In the genomic region with DNA sequence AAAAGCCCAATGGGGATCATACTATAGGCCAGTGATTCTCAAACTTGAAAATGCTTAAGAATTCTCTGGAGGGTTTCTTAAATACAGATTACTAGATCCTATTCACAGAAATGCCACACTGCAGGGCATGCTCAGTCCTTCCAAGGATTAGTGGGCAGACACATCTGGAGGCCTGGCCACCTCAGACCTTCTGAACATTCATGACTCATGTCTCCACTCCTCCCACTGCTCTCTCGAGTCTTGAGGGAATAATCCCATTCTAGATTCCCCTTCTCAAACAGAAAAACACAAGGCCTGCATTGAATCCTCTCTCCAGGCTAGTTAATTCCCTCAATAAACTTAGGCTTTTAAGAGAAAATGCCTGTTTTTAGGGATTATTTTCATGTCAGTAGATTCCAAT, we compare ENCODE assay signal across 1 cellular context.
TF ChIP-seq lines count a peak whose summit lies in the region.

No MANE protein-coding gene starts in this region.

TF ChIP-seq in H1, 55 proteins besides CTCF, POLR2A, EP300 and RAD21:
- TF ChIP-seq TCF12 (IDR thresholded peaks at IDR 0.05; ENCODE audit: low read depth, low read length) (no peak), RNF2 (IDR thresholded peaks at IDR 0.05; ENCODE audit: borderline replicate concordance, low read depth, low read length, missing control alignments, poor library complexity, severe bottlenecking) (no peak), TAF1 (IDR thresholded peaks at IDR 0.05; ENCODE audit: low read depth, low read length) (no peak), POLR2AphosphoS5 (IDR thresholded peaks at IDR 0.05; ENCODE audit: low read depth, low read length) (no peak), BCL11A (IDR thresholded peaks at IDR 0.05; ENCODE audit: low read depth in 2 of 2, low read length in 2 of 2) (no peak), YY1 (IDR thresholded peaks at IDR 0.05; ENCODE audit: low read depth, low read length) (no peak), SRF (IDR thresholded peaks at IDR 0.05; ENCODE audit: low read depth, low read length) (no peak)
- TF ChIP-seq, protein P1, sequence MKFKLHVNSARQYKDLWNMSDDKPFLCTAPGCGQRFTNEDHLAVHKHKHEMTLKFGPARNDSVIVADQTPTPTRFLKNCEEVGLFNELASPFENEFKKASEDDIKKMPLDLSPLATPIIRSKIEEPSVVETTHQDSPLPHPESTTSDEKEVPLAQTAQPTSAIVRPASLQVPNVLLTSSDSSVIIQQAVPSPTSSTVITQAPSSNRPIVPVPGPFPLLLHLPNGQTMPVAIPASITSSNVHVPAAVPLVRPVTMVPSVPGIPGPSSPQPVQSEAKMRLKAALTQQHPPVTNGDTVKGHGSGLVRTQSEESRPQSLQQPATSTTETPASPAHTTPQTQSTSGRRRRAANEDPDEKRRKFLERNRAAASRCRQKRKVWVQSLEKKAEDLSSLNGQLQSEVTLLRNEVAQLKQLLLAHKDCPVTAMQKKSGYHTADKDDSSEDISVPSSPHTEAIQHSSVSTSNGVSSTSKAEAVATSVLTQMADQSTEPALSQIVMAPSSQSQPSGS (IDR thresholded peaks at IDR 0.05; ENCODE audit: low read length) = no peak
TF ChIP-seq in H1: peak in this region for 0.
